ENCODE assay signal across 12 cellular contexts in genomic region chr17:16417399-16417798, GRCh38. TPM values are rescaled to one million over a fixed set of nuclear protein-coding genes. Genes with fewer than 3 reads are reported as not detected.
DNase-seq lines count a peak whose midpoint lies in the region; ATAC-seq and TF ChIP-seq lines count a peak whose summit lies in the region.
"Had no signal": no experiment of that assay in that cellular context is flagged by ENCODE, and none has a peak within 500 bp of the region (broad histone marks: within the 10 kb centered on the region; RNA-seq: fewer than 3 reads in every experiment).

No MANE protein-coding gene starts in this region.

- DNase-seq in activated naive CD4-positive, alpha-beta T cell (lab: John Stamatoyannopoulos, UW): no peak
- no peak for DNase-seq in activated CD8-positive, alpha-beta T cell treated with anti-CD3 and anti-CD28 coated beads, Interleukin-2, amount 10 ng/mL, durations not matched to agents 7 days and 5 days
- no peak for DNase-seq in memory B cell (ENCODE audit: low spot score in 2 of 2)
- DNase-seq in transverse colon: no peak
- DNase-seq in H4 (ENCODE audit: low spot score): no peak
- no peak for DNase-seq in GM19240 (ENCODE audit: insufficient read length, low spot score)
- no peak for DNase-seq in ecto neural progenitor cell (ENCODE audit: low spot score)
- DNase-seq: activated CD4-positive, alpha-beta T cell treated with anti-CD3 and anti-CD28 coated beads, Interleukin-2, amount 50 U/mL, for 1 hour; left colon; NCI-H2171 treated with DMSO at 0.1 percent for 48 hours had no signal

- no peak for ATAC-seq in activated CD8-positive, alpha-beta T cell treated with anti-CD3 and anti-CD28 coated beads, Interleukin-2, amount 10 ng/mL, durations not matched to agents 7 days and 5 days
- no peak for ATAC-seq in memory B cell (ENCODE audit: low read depth)
- ATAC-seq: left colon had no signal

- H3K27ac ChIP-seq in transverse colon: peak overlapping the region; percentile 81 to 83 (median 82)
- H3K27ac ChIP-seq: neural progenitor cell had no signal

- H3K4me3 ChIP-seq in transverse colon: no peak overlapping the region
- H3K4me3 ChIP-seq: neural progenitor cell had no signal

- WGBS in transverse colon (ENCODE audit: low coverage in 1 of 2), 2 donors: 96% methylated on average over 7 of the region's 7 CpGs; no CpG with 5 or more reads in 1 of the 2 donors

- peaks cover 7% of the 10 kb centered on the region for H3K36me3 Mint-ChIP-seq in activated naive CD4-positive, alpha-beta T cell treated with anti-CD3 and anti-CD28 coated beads, Interleukin-2, amount 50 U/mL, for 24 hours
- H3K36me3 Mint-ChIP-seq in activated CD8-positive, alpha-beta T cell treated with anti-CD3 and anti-CD28 coated beads, Interleukin-2, amount 10 ng/mL, durations not matched to agents 7 days and 5 days (ENCODE audit: low read depth): peaks cover 53% of the 10 kb centered on the region
- H3K36me3 Mint-ChIP-seq in memory B cell: peaks cover 10% of the 10 kb centered on the region
- H3K36me3 Mint-ChIP-seq: neural progenitor cell had no signal

- no peak for TF ChIP-seq CTCF in transverse colon (IDR thresholded peaks at IDR 0.05)

- intact Hi-C loops in transverse colon (cut with DNase I; ENCODE audit: low total_unique reads): no loop called here

- CTCF ChIA-PET in activated CD8-positive, alpha-beta T cell treated with anti-CD3 and anti-CD28 coated beads, Interleukin-2, amount 10 ng/mL, durations not matched to agents 7 days and 5 days (lab: Charles Lee): interaction anchor here (1.0 to 5.0 kb wide), 3 partner anchors 11 to 53 kb away, joined by 3 to 88 read pairs (median 27); no protein-coding TSS in a partner anchor

- peaks cover 3 to 35% (median 16%) of the 10 kb centered on the region in 4 donors for H3K4me1 ChIP-seq in transverse colon

- no peaks in the 10 kb centered on the region for H3K36me3 ChIP-seq in transverse colon
- H3K36me3 ChIP-seq: neural progenitor cell had no signal

- in situ Hi-C loops in transverse colon (cut with MboI; ENCODE audit: low pct_ligation_motif_present in 1 of 4, low pct_unique_long_range_greater_than_20kb in 1 of 4, low sequenced_read_pairs in 3 of 4): no loop called here

- H3K9me3 ChIP-seq in transverse colon: no peaks in the 10 kb centered on the region

- H3K27ac Mint-ChIP-seq in activated naive CD4-positive, alpha-beta T cell treated with anti-CD3 and anti-CD28 coated beads, Interleukin-2, amount 50 U/mL, for 24 hours: peak overlapping the region; percentile 99
- H3K27ac Mint-ChIP-seq in activated CD8-positive, alpha-beta T cell treated with anti-CD3 and anti-CD28 coated beads, Interleukin-2, amount 10 ng/mL, durations not matched to agents 7 days and 5 days: peak overlapping the region; percentile 100
- peak overlapping the region; percentile 92 for H3K27ac Mint-ChIP-seq in memory B cell

- no peak for TF ChIP-seq POLR2A in transverse colon (IDR thresholded peaks at IDR 0.05)

- no peaks in the 10 kb centered on the region for H3K9me3 Mint-ChIP-seq in activated naive CD4-positive, alpha-beta T cell treated with anti-CD3 and anti-CD28 coated beads, Interleukin-2, amount 50 U/mL, for 24 hours
- no peaks in the 10 kb centered on the region for H3K9me3 Mint-ChIP-seq in activated CD8-positive, alpha-beta T cell treated with anti-CD3 and anti-CD28 coated beads, Interleukin-2, amount 10 ng/mL, durations not matched to agents 7 days and 5 days (ENCODE audit: insufficient read depth)
- H3K9me3 Mint-ChIP-seq in memory B cell: no peaks in the 10 kb centered on the region
- H3K9me3 Mint-ChIP-seq: neural progenitor cell had no signal

- peak overlapping the region; percentile 99 for H3K4me3 Mint-ChIP-seq in activated naive CD4-positive, alpha-beta T cell treated with anti-CD3 and anti-CD28 coated beads, Interleukin-2, amount 50 U/mL, for 24 hours
- H3K4me3 Mint-ChIP-seq in activated CD8-positive, alpha-beta T cell treated with anti-CD3 and anti-CD28 coated beads, Interleukin-2, amount 10 ng/mL, durations not matched to agents 7 days and 5 days: peak overlapping the region; percentile 99
- peak overlapping the region; percentile 5 for H3K4me3 Mint-ChIP-seq in memory B cell
- H3K4me3 Mint-ChIP-seq: neural progenitor cell had no signal

- H3K27me3 ChIP-seq in transverse colon: no peaks in the 10 kb centered on the region
- H3K27me3 ChIP-seq: neural progenitor cell had no signal

- no peak for TF ChIP-seq EP300 in transverse colon (IDR thresholded peaks at IDR 0.05; ENCODE audit: low read depth)

- H3K27me3 Mint-ChIP-seq in activated naive CD4-positive, alpha-beta T cell treated with anti-CD3 and anti-CD28 coated beads, Interleukin-2, amount 50 U/mL, for 24 hours: no peaks in the 10 kb centered on the region
- no peaks in the 10 kb centered on the region for H3K27me3 Mint-ChIP-seq in activated CD8-positive, alpha-beta T cell treated with anti-CD3 and anti-CD28 coated beads, Interleukin-2, amount 10 ng/mL, durations not matched to agents 7 days and 5 days (ENCODE audit: low read depth)
- no peaks in the 10 kb centered on the region for H3K27me3 Mint-ChIP-seq in memory B cell

- POLR2A ChIA-PET in activated CD8-positive, alpha-beta T cell treated with anti-CD3 and anti-CD28 coated beads, Interleukin-2, amount 10 ng/mL, durations not matched to agents 7 days and 5 days (lab: Charles Lee): interaction anchor here (0.6 to 6.2 kb wide), 3 partner anchors 19 to 36 kb away, joined by 3 to 66 read pairs (median 57); partner anchors contain the start of gene UBB

- peaks cover 52% of the 10 kb centered on the region for H3K4me1 Mint-ChIP-seq in activated naive CD4-positive, alpha-beta T cell treated with anti-CD3 and anti-CD28 coated beads, Interleukin-2, amount 50 U/mL, for 24 hours
- H3K4me1 Mint-ChIP-seq in activated CD8-positive, alpha-beta T cell treated with anti-CD3 and anti-CD28 coated beads, Interleukin-2, amount 10 ng/mL, durations not matched to agents 7 days and 5 days (ENCODE audit: low read depth): peaks cover 52% of the 10 kb centered on the region
- H3K4me1 Mint-ChIP-seq in memory B cell: peaks cover 28% of the 10 kb centered on the region

RNA-seq across cellular contexts. Expression of gene TRPV2, which starts 2.0 kb away (rescaled TPM):
- total RNA-seq in activated CD8-positive, alpha-beta T cell treated with anti-CD3 and anti-CD28 coated beads, Interleukin-2, amount 10 ng/mL, durations not matched to agents 7 days and 5 days: 100 to 1,000 TPM; 124 to 134 TPM
- 1 to 10 TPM; 2.4 to 8.2 (median 4.4) TPM for total RNA-seq in transverse colon
- total RNA-seq in H4 (2014; rRNA removed; shearing (Covaris generic)): 4.8 and 5.5 TPM in 2 replicates

RNA-seq across cellular contexts. Expression of gene UBB, which starts 36.5 kb away (rescaled TPM):
- 1,000 to 10,000 TPM; 1,415 to 1,441 TPM for total RNA-seq in activated CD8-positive, alpha-beta T cell treated with anti-CD3 and anti-CD28 coated beads, Interleukin-2, amount 10 ng/mL, durations not matched to agents 7 days and 5 days
- total RNA-seq in transverse colon: 1,000 to 10,000 TPM in 1 of 4 donors, 100 to 1,000 TPM in 3; 426 to 1,167 (median 805) TPM
- 1,938 and 1,951 TPM in 2 replicates for total RNA-seq in H4 (2014; rRNA removed; shearing (Covaris generic))

Comparison
In these comparisons a context has a peak if more than half of its experiments do, and no peak if none do; other contexts are left out.
1. H3K4me3 Mint-ChIP-seq: peak in every context shown above with its lines; median percentile 99 in activated naive CD4-positive, alpha-beta T cell treated with anti-CD3 and anti-CD28 coated beads, Interleukin-2, amount 50 U/mL, for 24 hours; 99 in activated CD8-positive, alpha-beta T cell treated with anti-CD3 and anti-CD28 coated beads, Interleukin-2, amount 10 ng/mL, durations not matched to agents 7 days and 5 days; 5 in memory B cell.
2. RNA of gene TRPV2, which starts 2.0 kb away (total RNA-seq): 124 to 134 TPM in activated CD8-positive, alpha-beta T cell treated with anti-CD3 and anti-CD28 coated beads, Interleukin-2, amount 10 ng/mL, durations not matched to agents 7 days and 5 days; 4.8 to 5.5 TPM in H4 and 2.4 to 8.2 TPM in transverse colon; every median in the first group is over 10 times any median in the second.
3. Peak in every context shown above with its lines, with median percentiles within 50 percentile points of each other: H3K27ac Mint-ChIP-seq.